In the genomic region with DNA sequence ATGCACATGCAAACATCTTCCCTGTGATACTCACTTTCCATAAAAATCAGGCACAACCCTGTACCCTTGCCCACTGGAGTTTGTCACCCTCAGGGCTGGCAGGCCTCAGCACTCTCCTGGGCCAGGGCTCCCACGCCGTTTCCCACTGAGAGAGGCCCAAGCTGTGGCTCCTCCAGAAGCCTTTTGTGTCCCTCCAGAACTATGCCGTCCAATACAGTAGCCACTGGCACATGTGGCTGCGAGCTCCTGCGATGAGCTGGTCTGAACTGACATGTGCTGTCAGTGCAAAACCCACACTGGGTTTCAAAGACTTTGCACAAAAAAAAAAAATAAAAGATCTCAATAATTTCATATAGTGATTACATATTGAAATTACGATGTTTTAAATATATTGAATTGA, we compare ENCODE assay signal across 28 cellular contexts.
"Had no signal": no experiment of that assay in that cellular context is flagged by ENCODE, and none has a peak within 500 bp of the region (broad histone marks: within the 10 kb centered on the region; RNA-seq: fewer than 3 reads in every experiment).

No MANE protein-coding gene starts in this region.

- H3K27ac Mint-ChIP-seq: activated CD4-positive, alpha-beta memory T cell treated with anti-CD3 and anti-CD28 coated beads for 36 hours; activated CD4-positive, alpha-beta T cell treated with anti-CD3 and anti-CD28 coated beads for 36 hours; activated CD4-positive, alpha-beta T cell treated with anti-CD3 and anti-CD28 coated beads, Interleukin-2, amount 10 ng/mL, durations not matched to agents 24 days and 14 days; activated naive CD8-positive, alpha-beta T cell; activated T-cell treated with anti-CD3 and anti-CD28 coated beads, Interleukin-2, amount 50 U/mL, for 24 hours; activated T-cell treated with anti-CD3 and anti-CD28 coated beads, Interleukin-2, amount 50 U/mL, for 72 hours; dendritic cell treated with granulocyte-macrophage colony-stimulating factor and Interleukin-4, amounts not matched to agents 40 ng/mL and 50 ng/mL, for 4 days; endodermal cell had no signal

- H3K4me3 ChIP-seq: coronary artery, dorsolateral prefrontal cortex, gastroesophageal sphincter had no signal

- H3K27ac ChIP-seq: brain microvascular endothelial cell, coronary artery, dorsolateral prefrontal cortex, gastroesophageal sphincter had no signal

- H3K4me3 Mint-ChIP-seq: activated CD4-positive, alpha-beta memory T cell treated with anti-CD3 and anti-CD28 coated beads for 36 hours; activated CD4-positive, alpha-beta T cell treated with anti-CD3 and anti-CD28 coated beads for 36 hours; activated CD4-positive, alpha-beta T cell treated with anti-CD3 and anti-CD28 coated beads, Interleukin-2, amount 10 ng/mL, durations not matched to agents 24 days and 14 days; activated naive CD8-positive, alpha-beta T cell; activated T-cell treated with anti-CD3 and anti-CD28 coated beads, Interleukin-2, amount 50 U/mL, for 24 hours; activated T-cell treated with anti-CD3 and anti-CD28 coated beads, Interleukin-2, amount 50 U/mL, for 72 hours; central memory CD8-positive, alpha-beta T cell; dendritic cell treated with granulocyte-macrophage colony-stimulating factor and Interleukin-4, amounts not matched to agents 40 ng/mL and 50 ng/mL, for 4 days; endodermal cell had no signal

- H3K4me1 Mint-ChIP-seq: activated CD4-positive, alpha-beta T cell treated with anti-CD3 and anti-CD28 coated beads, Interleukin-2, amount 10 ng/mL, durations not matched to agents 24 days and 14 days; endodermal cell had no signal

- ATAC-seq: activated CD4-positive, alpha-beta T cell treated with anti-CD3 and anti-CD28 coated beads for 36 hours; activated T-cell treated with anti-CD3 and anti-CD28 coated beads, Interleukin-2, amount 50 U/mL, for 72 hours; esophagus mucosa; gastroesophageal sphincter had no signal

- H3K9me3 ChIP-seq: gastroesophageal sphincter had no signal

- H3K27me3 ChIP-seq: brain microvascular endothelial cell, dorsolateral prefrontal cortex, gastroesophageal sphincter had no signal

- H3K36me3 ChIP-seq: brain microvascular endothelial cell, gastroesophageal sphincter had no signal

- DNase-seq: activated CD4-positive, alpha-beta memory T cell treated with anti-CD3 and anti-CD28 coated beads for 36 hours; activated CD4-positive, alpha-beta T cell treated with anti-CD3 and anti-CD28 coated beads for 36 hours; activated CD4-positive, alpha-beta T cell treated with anti-CD3 and anti-CD28 coated beads, Interleukin-2, amount 10 ng/mL, durations not matched to agents 24 days and 14 days; activated CD4-positive, CD25-positive, alpha-beta regulatory T cell; activated CD4-positive, CD25-positive, alpha-beta regulatory T cell treated with anti-CD3 and anti-CD28 coated beads, Interleukin-2, amount 50 U/mL, for 72 hours; activated CD8-positive, alpha-beta memory T cell treated with anti-CD3 and anti-CD28 coated beads, Interleukin-2, amount 50 U/mL, for 48 hours; activated gamma-delta T cell; activated naive CD4-positive, alpha-beta T cell; activated naive CD4-positive, alpha-beta T cell treated with anti-CD3 and anti-CD28 coated beads, Interleukin-2, amount 50 U/mL, for 16 hours; activated T-cell treated with anti-CD3 and anti-CD28 coated beads for 4 hours; activated T-cell treated with anti-CD3 and anti-CD28 coated beads, Interleukin-2, amount 50 U/mL, for 24 hours; activated T-cell treated with anti-CD3 and anti-CD28 coated beads, Interleukin-2, amount 50 U/mL, for 72 hours; amniotic stem cell; anterior cingulate cortex; brain microvascular endothelial cell; dorsolateral prefrontal cortex; effector memory CD4-positive, alpha-beta T cell; endodermal cell; foreskin melanocyte; T-helper 2 cell had no signal

- FAIRE-seq: astrocyte, bronchial epithelial cell had no signal

- H3K9me3 Mint-ChIP-seq: activated CD4-positive, alpha-beta memory T cell treated with anti-CD3 and anti-CD28 coated beads for 36 hours; activated CD4-positive, alpha-beta T cell treated with anti-CD3 and anti-CD28 coated beads, Interleukin-2, amount 10 ng/mL, durations not matched to agents 24 days and 14 days; activated T-cell treated with anti-CD3 and anti-CD28 coated beads, Interleukin-2, amount 50 U/mL, for 24 hours; activated T-cell treated with anti-CD3 and anti-CD28 coated beads, Interleukin-2, amount 50 U/mL, for 72 hours; central memory CD8-positive, alpha-beta T cell; dendritic cell treated with granulocyte-macrophage colony-stimulating factor and Interleukin-4, amounts not matched to agents 40 ng/mL and 50 ng/mL, for 4 days; endodermal cell had no signal

- H3K36me3 Mint-ChIP-seq: activated CD4-positive, alpha-beta memory T cell treated with anti-CD3 and anti-CD28 coated beads for 36 hours; activated naive CD8-positive, alpha-beta T cell had no signal
